ENCODE assay signal across 13 cellular contexts in the genomic region with DNA sequence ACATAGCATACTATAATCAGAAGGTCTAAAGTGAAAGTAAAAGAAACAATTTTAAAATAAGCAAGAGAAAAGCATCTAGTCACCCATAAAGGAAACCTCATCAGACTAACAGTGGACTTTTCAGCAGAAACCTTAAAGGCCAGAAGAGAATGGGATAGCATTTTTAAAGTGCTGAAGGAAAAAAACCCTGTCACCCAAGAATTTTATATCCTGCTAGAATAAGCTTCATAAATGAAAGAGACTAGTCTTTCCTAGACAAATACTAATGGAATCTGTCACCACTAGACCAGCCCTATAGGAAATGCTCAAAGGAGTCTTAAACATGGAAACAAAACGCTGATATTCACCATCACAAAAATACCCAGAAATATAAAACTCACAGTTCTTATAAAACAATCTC.
"Had no signal": no experiment of that assay in that cellular context is flagged by ENCODE, and none has a peak within 500 bp of the region (broad histone marks: within the 10 kb centered on the region; RNA-seq: fewer than 3 reads in every experiment).

No MANE protein-coding gene starts in this region.

- H3K27me3 Mint-ChIP-seq: naive B cell had no signal

- H3K4me1 ChIP-seq: body of pancreas, SJCRH30, spleen had no signal

- H3K9me3 ChIP-seq: body of pancreas, mucosa of descending colon, neutrophil had no signal

- H3K27ac Mint-ChIP-seq: activated naive CD4-positive, alpha-beta T cell treated with anti-CD3 and anti-CD28 coated beads, Interleukin-2, amount 50 U/mL, for 72 hours had no signal

- H3K27ac ChIP-seq: body of pancreas, neutrophil, SJCRH30, spleen had no signal

- H3K4me3 ChIP-seq: body of pancreas, mucosa of descending colon, SJCRH30, spleen had no signal

- H3K27me3 ChIP-seq: body of pancreas, neutrophil, SJCRH30, spleen had no signal

- DNase-seq: activated CD4-positive, alpha-beta T cell treated with anti-CD3 and anti-CD28 coated beads for 4 hours; body of pancreas; dermis blood vessel endothelial cell; effector memory CD4-positive, alpha-beta T cell; left ventricle myocardium superior; mucosa of descending colon; naive B cell; posterior cingulate gyrus; SJCRH30; spleen; stimulated activated naive CD4-positive, alpha-beta T cell had no signal

- ATAC-seq: activated naive CD4-positive, alpha-beta T cell treated with anti-CD3 and anti-CD28 coated beads, Interleukin-2, amount 50 U/mL, for 72 hours; body of pancreas; left ventricle myocardium superior; mucosa of descending colon had no signal
